Comparison of ENCODE assay signal across 8 cellular contexts in the genomic region with DNA sequence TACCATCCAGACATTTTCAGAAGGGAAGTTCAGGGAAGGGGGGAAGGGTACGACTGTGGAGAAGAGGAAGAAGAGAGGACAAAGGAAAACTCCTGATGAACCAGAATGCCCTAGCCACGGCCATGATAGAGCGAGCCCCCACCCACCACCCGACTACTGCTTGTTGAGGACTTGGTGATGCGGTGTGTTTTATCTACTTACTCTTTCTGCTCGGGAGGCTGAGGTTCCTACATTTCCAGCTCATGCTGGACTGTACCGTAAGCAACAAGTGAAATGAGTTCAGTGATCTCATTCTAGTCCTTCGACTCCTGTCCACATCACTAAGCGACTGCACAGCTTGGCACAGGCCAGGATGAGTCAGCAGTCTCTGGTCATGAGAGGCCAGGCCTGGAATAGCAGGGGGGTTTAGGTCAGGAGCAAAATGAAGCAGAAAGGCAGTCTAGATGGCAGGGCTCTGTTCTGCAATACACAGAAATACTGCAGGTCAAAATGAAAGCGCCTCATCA.
A peak's percentile ranks its signal among the peaks of the same experiment; 100 is the strongest.
DNase-seq lines count a peak whose midpoint lies in the region; ATAC-seq and TF ChIP-seq lines count a peak whose summit lies in the region.

No MANE protein-coding gene starts in this region.

- peak; percentile 42 for TF ChIP-seq POLR2A in right lobe of liver (IDR thresholded peaks at IDR 0.05)

- H3K27ac ChIP-seq in right lobe of liver (peak overlapping the region; percentile 79 to 93 (median 92)), substantia nigra (ENCODE audit: low read depth, low read length, poor library complexity, severe bottlenecking) (peak overlapping the region; percentile 89)

- intact Hi-C loops in right lobe of liver (cut with DNase I) = no loop called here

- ATAC-seq in right lobe of liver = peak; percentile 93 to 97 (median 94)
- no peak for ATAC-seq in HG02571 (IDR thresholded peaks at IDR 0.05; ENCODE audit: unreplicated experiment)
- no peak for ATAC-seq in HG03457 (IDR thresholded peaks at IDR 0.05; ENCODE audit: unreplicated experiment)

- H3K4me1 ChIP-seq in right lobe of liver = peaks cover 0 to 39% (median 13%) of the 10 kb centered on the region in 4 donors

- 33% methylated on average over 10 of the region's 10 CpGs for WGBS in right lobe of liver (ENCODE audit: insufficient coverage, low coverage, low lambda C conversion rate, missing lambda C conversion rate)

- H3K27me3 ChIP-seq in right lobe of liver = no peaks in the 10 kb centered on the region

- DNase-seq in C1 segment of cervical spinal cord (lab: John Stamatoyannopoulos, UW) (peak; percentile 21 to 89 (median 79)), NCI-H460 (ENCODE audit: extremely low read depth, low read depth) (peak; percentile 83), dermis microvascular lymphatic vessel endothelial cell (ENCODE audit: low read depth in 2 of 2) (peak; percentile 94 to 98), right lobe of liver (peak; percentile 93 to 95 (median 94)), substantia nigra (lab: John Stamatoyannopoulos, UW) (peak; percentile 19 to 93 (median 81)), SKM-1 (lab: John Stamatoyannopoulos, UW; ENCODE audit: unreplicated experiment) (no peak)

- H3K36me3 ChIP-seq in right lobe of liver = no peaks in the 10 kb centered on the region

- peak overlapping the region; percentile 4 to 32 (median 15) for H3K4me3 ChIP-seq in right lobe of liver

- no peak for TF ChIP-seq CTCF in right lobe of liver (IDR thresholded peaks at IDR 0.05)

- no peaks in the 10 kb centered on the region for H3K9me3 ChIP-seq in right lobe of liver

Comparison
In these comparisons a context has a peak if more than half of its experiments do, and no peak if none do; other contexts are left out.
1. ATAC-seq: peak in right lobe of liver (4 of 4); none in HG02571 (single experiment) and HG03457 (single experiment).